18 cellular contexts compared by ENCODE assay signal in the genomic region with DNA sequence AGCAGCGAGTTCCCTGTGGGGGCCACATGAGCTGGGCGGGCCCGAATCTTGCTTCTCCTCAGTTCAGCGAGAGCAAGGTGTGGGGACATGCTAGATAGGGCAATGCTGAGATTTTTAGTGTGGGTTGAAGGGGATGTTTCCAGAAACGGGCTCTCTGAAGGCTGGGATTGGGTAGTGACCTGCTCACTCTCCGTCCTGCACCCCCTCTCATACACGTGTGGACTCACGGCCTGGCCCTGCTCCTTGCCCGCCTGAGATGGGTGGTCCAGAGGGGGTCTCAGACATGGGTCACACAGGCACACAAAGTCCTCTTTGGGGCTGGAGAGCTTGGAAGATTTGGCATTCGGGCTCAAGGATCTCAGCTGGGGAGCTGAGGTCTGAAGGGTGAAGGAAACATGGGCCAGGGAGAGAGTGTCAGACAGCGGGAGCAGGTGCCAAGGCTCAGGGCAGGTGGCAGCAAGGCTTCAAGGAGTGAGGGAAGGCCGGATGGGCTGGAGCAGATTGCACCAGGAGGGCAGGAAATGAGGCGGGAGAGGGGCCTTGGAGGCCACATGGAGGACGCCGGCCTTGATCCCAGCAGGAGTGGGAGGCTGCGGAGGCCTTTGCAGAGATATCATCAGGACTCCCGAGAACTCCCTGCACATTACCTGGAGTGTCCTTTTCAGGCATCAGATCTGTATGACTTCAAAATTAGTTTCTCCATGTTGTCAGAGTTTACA.
"Had no signal": no experiment of that assay in that cellular context is flagged by ENCODE, and none has a peak within 500 bp of the region (broad histone marks: within the 10 kb centered on the region; RNA-seq: fewer than 3 reads in every experiment).

No MANE protein-coding gene starts in this region.

- H3K4me3 ChIP-seq: left lung, tibial nerve had no signal

- H3K4me3 Mint-ChIP-seq: activated B cell treated with CpG ODN at 0.5 μM for 24 hours; activated CD4-positive, alpha-beta T cell treated with anti-CD3 and anti-CD28 coated beads, Interleukin-2, amount 10 ng/mL, durations not matched to agents 7 days and 5 days; activated naive CD4-positive, alpha-beta T cell treated with anti-CD3 and anti-CD28 coated beads, Interleukin-2, amount 50 U/mL, for 24 hours; brain; stimulated activated effector memory CD8-positive, alpha-beta T cell treated with anti-CD3 and anti-CD28 coated beads, Interleukin-12 subunit alpha, Interleukin-12 subunit beta, amount 100 ng/mL, for 72 hours had no signal

- FAIRE-seq: endothelial cell of umbilical vein, islet of Langerhans, small intestine, TTC549 had no signal

- H3K27ac Mint-ChIP-seq: activated B cell treated with CpG ODN at 0.5 μM for 24 hours; activated CD4-positive, alpha-beta T cell treated with anti-CD3 and anti-CD28 coated beads, Interleukin-2, amount 10 ng/mL, durations not matched to agents 7 days and 5 days; activated naive CD4-positive, alpha-beta T cell treated with anti-CD3 and anti-CD28 coated beads, Interleukin-2, amount 50 U/mL, for 24 hours; stimulated activated effector memory CD8-positive, alpha-beta T cell treated with anti-CD3 and anti-CD28 coated beads, Interleukin-12 subunit alpha, Interleukin-12 subunit beta, amount 100 ng/mL, for 72 hours had no signal

- H3K4me1 Mint-ChIP-seq: activated B cell treated with CpG ODN at 0.5 μM for 24 hours; activated CD4-positive, alpha-beta T cell treated with anti-CD3 and anti-CD28 coated beads, Interleukin-2, amount 10 ng/mL, durations not matched to agents 7 days and 5 days; activated naive CD4-positive, alpha-beta T cell treated with anti-CD3 and anti-CD28 coated beads, Interleukin-2, amount 50 U/mL, for 24 hours; brain; stimulated activated effector memory CD8-positive, alpha-beta T cell treated with anti-CD3 and anti-CD28 coated beads, Interleukin-12 subunit alpha, Interleukin-12 subunit beta, amount 100 ng/mL, for 72 hours had no signal

- H3K36me3 Mint-ChIP-seq: activated naive CD4-positive, alpha-beta T cell treated with anti-CD3 and anti-CD28 coated beads, Interleukin-2, amount 50 U/mL, for 24 hours; brain had no signal

- H3K27me3 Mint-ChIP-seq: activated B cell treated with CpG ODN at 0.5 μM for 24 hours; activated CD4-positive, alpha-beta T cell treated with anti-CD3 and anti-CD28 coated beads, Interleukin-2, amount 10 ng/mL, durations not matched to agents 7 days and 5 days; activated naive CD4-positive, alpha-beta T cell treated with anti-CD3 and anti-CD28 coated beads, Interleukin-2, amount 50 U/mL, for 24 hours had no signal

- ATAC-seq: left lung; stimulated activated effector memory CD8-positive, alpha-beta T cell treated with anti-CD3 and anti-CD28 coated beads, Interleukin-12 subunit alpha, Interleukin-12 subunit beta, amount 100 ng/mL, for 72 hours had no signal

- H3K79me2 ChIP-seq: parathyroid adenoma had no signal

- H3K9me3 Mint-ChIP-seq: activated B cell treated with CpG ODN at 0.5 μM for 24 hours; activated CD4-positive, alpha-beta T cell treated with anti-CD3 and anti-CD28 coated beads, Interleukin-2, amount 10 ng/mL, durations not matched to agents 7 days and 5 days; activated naive CD4-positive, alpha-beta T cell treated with anti-CD3 and anti-CD28 coated beads, Interleukin-2, amount 50 U/mL, for 24 hours; stimulated activated effector memory CD8-positive, alpha-beta T cell treated with anti-CD3 and anti-CD28 coated beads, Interleukin-12 subunit alpha, Interleukin-12 subunit beta, amount 100 ng/mL, for 72 hours had no signal

- DNase-seq: activated B cell treated with CpG ODN at 0.5 μM for 24 hours; activated CD4-positive, alpha-beta T cell treated with anti-CD3 and anti-CD28 coated beads, Interleukin-2, amount 10 ng/mL, durations not matched to agents 7 days and 5 days; activated CD8-positive, alpha-beta memory T cell treated with anti-CD3 and anti-CD28 coated beads for 24 hours; activated effector memory CD4-positive, alpha-beta T cell treated with Interleukin-2 at 50 U/mL for 16 hours; foreskin melanocyte; head of caudate nucleus; retina; small intestine; T-helper 2 cell had no signal

- H3K9ac ChIP-seq: parathyroid adenoma had no signal

- H3K27ac ChIP-seq: parathyroid adenoma, tibial nerve had no signal

- H3K9me3 ChIP-seq: left lung had no signal

- H3K27me3 ChIP-seq: left lung, tibial nerve had no signal

- H3K4me1 ChIP-seq: left lung, parathyroid adenoma, tibial nerve had no signal
